ENCODE assay signal across 11 cellular contexts in genomic region chr3:100426029-100426682, GRCh38.
"Had no signal": no experiment of that assay in that cellular context is flagged by ENCODE, and none has a peak within 500 bp of the region (broad histone marks: within the 10 kb centered on the region; RNA-seq: fewer than 3 reads in every experiment).

No MANE protein-coding gene starts in this region.

- H3K36me3 Mint-ChIP-seq: natural killer cell; stimulated activated naive B cell treated with anti-CD40 and anti-IgM and Interleukin-4, amounts not matched to agents 10 μg/mL and 1 μg/mL and 100 μg/mL, for 72 hours had no signal

- H3K27me3 Mint-ChIP-seq: stimulated activated naive B cell treated with anti-CD40 and anti-IgM and Interleukin-4, amounts not matched to agents 10 μg/mL and 1 μg/mL and 100 μg/mL, for 72 hours had no signal

- H3K27ac ChIP-seq: heart left ventricle, tibial nerve had no signal

- H3K4me3 Mint-ChIP-seq: natural killer cell; stimulated activated naive B cell treated with anti-CD40 and anti-IgM and Interleukin-4, amounts not matched to agents 10 μg/mL and 1 μg/mL and 100 μg/mL, for 72 hours; T-helper 2 cell treated with Interferon-gamma antibody and Interleukin-4, amounts not matched to agents 5 μg/mL and 100 μg/mL, for 36 hours had no signal

- H3K4me1 Mint-ChIP-seq: natural killer cell; stimulated activated naive B cell treated with anti-CD40 and anti-IgM and Interleukin-4, amounts not matched to agents 10 μg/mL and 1 μg/mL and 100 μg/mL, for 72 hours had no signal

- H3K27ac Mint-ChIP-seq: natural killer cell; stimulated activated naive B cell treated with anti-CD40 and anti-IgM and Interleukin-4, amounts not matched to agents 10 μg/mL and 1 μg/mL and 100 μg/mL, for 72 hours; T-helper 2 cell treated with Interferon-gamma antibody and Interleukin-4, amounts not matched to agents 5 μg/mL and 100 μg/mL, for 36 hours had no signal

- H3K27me3 ChIP-seq: heart left ventricle, tibial nerve had no signal

- H3K9me3 ChIP-seq: heart left ventricle, tibial nerve had no signal

- ATAC-seq: heart left ventricle; natural killer cell; stimulated activated naive B cell treated with anti-CD40 and anti-IgM and Interleukin-4, amounts not matched to agents 10 μg/mL and 1 μg/mL and 100 μg/mL, for 72 hours had no signal

- H3K36me3 ChIP-seq: heart left ventricle, tibial nerve had no signal

- DNase-seq: activated CD4-positive, alpha-beta T cell treated with anti-CD3 and anti-CD28 coated beads, Interleukin-2, amount 50 U/mL, for 1 hour; activated effector memory CD4-positive, alpha-beta T cell treated with Interleukin-2 at 50 U/mL for 16 hours; activated naive CD4-positive, alpha-beta T cell treated with anti-CD3 and anti-CD28 coated beads, Interleukin-2, amount 50 U/mL, for 16 hours; heart left ventricle; natural killer cell; retina; stimulated activated CD4-positive, alpha-beta T cell treated with anti-CD3 and anti-CD28 coated beads, Interleukin-15, amount 100 ng/mL, for 24 hours; stimulated activated CD4-positive, alpha-beta T cell treated with anti-CD3 and anti-CD28 coated beads, Interleukin-4, amount 100 ng/mL, for 1 hour; stimulated activated naive B cell treated with anti-CD40 and anti-IgM and Interleukin-4, amounts not matched to agents 10 μg/mL and 1 μg/mL and 100 μg/mL, for 72 hours had no signal

- H3K4me3 ChIP-seq: heart left ventricle, tibial nerve had no signal

- H3K9me3 Mint-ChIP-seq: natural killer cell; stimulated activated naive B cell treated with anti-CD40 and anti-IgM and Interleukin-4, amounts not matched to agents 10 μg/mL and 1 μg/mL and 100 μg/mL, for 72 hours; T-helper 2 cell treated with Interferon-gamma antibody and Interleukin-4, amounts not matched to agents 5 μg/mL and 100 μg/mL, for 36 hours had no signal
